Comparison of ENCODE assay signal across 8 cellular contexts in genomic region chr2:105329197-105329554, GRCh38. TPM values are rescaled to one million over a fixed set of nuclear protein-coding genes. Genes with fewer than 3 reads are reported as not detected.
DNase-seq lines count a peak whose midpoint lies in the region; ATAC-seq, FAIRE-seq and TF ChIP-seq lines count a peak whose summit lies in the region.

No MANE protein-coding gene starts in this region.

- no peak for TF ChIP-seq CTCF in GM12878 (IDR thresholded peaks at IDR 0.05 in 2 of 3, conservative IDR thresholded peaks at IDR 0.05 in 1 of 3; ENCODE audit: control insufficient read depth in 2 of 3, extremely low read depth in 1 of 3, insufficient read depth in 1 of 3, low read depth in 3 of 3, low read length in 3 of 3)

- H3K4me2 ChIP-seq in Karpas-422 (ENCODE audit: low read depth, low read length, poor library complexity, severe bottlenecking) (peak overlapping the region; percentile 72), GM12878 (ENCODE audit: control insufficient read depth, insufficient read depth) (peak overlapping the region; percentile 99)

- CTCF ChIA-PET in GM12878 (lab: Yijun Ruan, JAX) = interaction anchor here (0.7 to 1.4 kb wide), 4 partner anchors 19 to 215 kb away, joined by 3 to 4 read pairs (median 3); no protein-coding TSS in a partner anchor

- peak; percentile 62 for FAIRE-seq in GM12878 (lab: Jason Lieb, UNC)

- H3K27ac ChIP-seq in Karpas-422 (ENCODE audit: low read length) (peak overlapping the region; percentile 4; the same call in 1 of the 2 replicates), GM12878 (ENCODE audit: control insufficient read depth, insufficient read depth) (peak overlapping the region; percentile 84)

- H3K36me3 ChIP-seq in Karpas-422 (ENCODE audit: insufficient read depth, low read length) (peaks cover 9% of the 10 kb centered on the region; the same call in 1 of the 2 replicates), GM12878 (ENCODE audit: control insufficient read depth in 2 of 2, insufficient read depth in 2 of 2, low read length in 1 of 2) (peaks cover 0 to 8% of the 10 kb centered on the region in 2 experiments; a peak in 2 of 4 replicates)

- no peak for TF ChIP-seq RAD21 in GM12878 (IDR thresholded peaks at IDR 0.05; ENCODE audit: insufficient read depth, low read depth, low read length)

- 0% methylated on average over 5 of the region's 17 CpGs for WGBS in GM12878 (ENCODE audit: insufficient coverage, insufficient replicate concordance, low lambda C conversion rate, missing lambda C conversion rate)

- DNase-seq in NOMO-1 treated with DMSO at 0.1 percent for 48 hours (lab: John Stamatoyannopoulos, UW; ENCODE audit: unreplicated experiment) (peak; percentile 11), NOMO-1 treated with dmso at 0.1 percent for 144 hours (lab: John Stamatoyannopoulos, UW; ENCODE audit: unreplicated experiment) (no peak), Karpas-422 (peak; percentile 66), GM12878 (ENCODE audit: low read depth, low spot score) (no peak), left colon (peak; percentile 28 to 41), G401 (ENCODE audit: low spot score) (no peak)
- peak; percentile 37 for DNase-seq in stimulated activated naive CD8-positive, alpha-beta T cell treated with anti-CD3 and anti-CD28 coated beads, Interleukin-15, Interleukin-2, amounts not matched to agents 100 U/mL and 50 U/mL, for 24 hours
- DNase-seq in activated effector memory CD4-positive, alpha-beta T cell treated with Interleukin-2 at 50 U/mL for 16 hours = no peak

- H3K4me3 ChIP-seq in Karpas-422 (ENCODE audit: low read length) (peak overlapping the region; percentile 79), GM12878 (peak overlapping the region; percentile 88)

- in situ Hi-C loops in GM12878 (cut with MboI) = no loop called here
- in situ Hi-C loops in G401 (cut with HindIII; ENCODE audit: low sequenced_read_pairs) = no loop called here

- intact Hi-C loops in GM12878 (cut with micrococcal nuclease; ENCODE audit: unreplicated experiment) (no loop called here), left colon (cut with DNase I, micrococcal nuclease) (no loop called here)

- H3K79me2 ChIP-seq in Karpas-422 (ENCODE audit: low read length) = peaks cover 65% of the 10 kb centered on the region
- peaks cover 62% of the 10 kb centered on the region for H3K79me2 ChIP-seq in GM12878 (ENCODE audit: control insufficient read depth, insufficient read depth, low read length)

- no peak for TF ChIP-seq POLR2A in GM12878 (IDR thresholded peaks at IDR 0.05; ENCODE audit: low read depth, low read length)

- no peaks in the 10 kb centered on the region for H3K27me3 ChIP-seq in Karpas-422 (ENCODE audit: low read length)
- no peaks in the 10 kb centered on the region for H3K27me3 ChIP-seq in GM12878 (replicated peaks in 1 of 2; ENCODE audit: control insufficient read depth in 2 of 2, insufficient read depth in 2 of 2, low read length in 1 of 2)

- TF ChIP-seq EP300 in GM12878 (IDR thresholded peaks at IDR 0.05; ENCODE audit: borderline replicate concordance in 1 of 2, control insufficient read depth in 1 of 2, low read depth in 2 of 2, low read length in 2 of 2) = no peak

- BruUV-seq in GM12878 (replicated peaks; lab: Mats Ljungman, UMichigan) = no TSS peak

- H3K9ac ChIP-seq in Karpas-422 (ENCODE audit: low read length) (peak overlapping the region; percentile 80), GM12878 (ENCODE audit: control insufficient read depth, insufficient read depth, low read length) (peak overlapping the region; percentile 92)

- RAD21 ChIA-PET in GM12878 (lab: Charles Lee; ENCODE audit: unreplicated experiment) = interaction anchor here (1.1 to 2.2 kb wide), 3 partner anchors 9 to 41 kb away, joined by 4 to 9 read pairs (median 8); partner anchors contain the start of gene C2orf49

- no peaks in the 10 kb centered on the region for H4K20me1 ChIP-seq in Karpas-422 (ENCODE audit: insufficient read depth, low read depth, low read length)
- H4K20me1 ChIP-seq in GM12878 (ENCODE audit: control insufficient read depth, insufficient read depth) = no peaks in the 10 kb centered on the region

- SMC1A ChIA-PET in GM12878 (lab: Charles Lee; ENCODE audit: uncharacterized antibody, unreplicated experiment) = interaction anchor here (1.0 to 5.0 kb wide), 6 partner anchors 9 to 19 kb away, joined by 3 to 25 read pairs (median 4); partner anchors contain the start of gene C2orf49

- H2AFZ ChIP-seq in Karpas-422 (ENCODE audit: low read length) = no peak overlapping the region
- H2AFZ ChIP-seq in GM12878 (ENCODE audit: control insufficient read depth, low read depth, low read length) = peak overlapping the region; percentile 81

- POLR2A ChIA-PET in GM12878 (lab: Charles Lee) = interaction anchor here (0.9 to 2.0 kb wide), 6 partner anchors 8 to 864 kb away, joined by 3 to 12 read pairs (median 3); partner anchors contain the start of gene C2orf49

- H3K9me3 ChIP-seq in Karpas-422 (ENCODE audit: low read length) (no peaks in the 10 kb centered on the region), GM12878 (replicated peaks; ENCODE audit: control insufficient read depth, insufficient read depth, low read length) (no peaks in the 10 kb centered on the region)

- H3K4me1 ChIP-seq in Karpas-422 (ENCODE audit: low read length) (peaks cover 52% of the 10 kb centered on the region), GM12878 (ENCODE audit: control insufficient read depth, insufficient read depth, low read length) (peaks cover 11% of the 10 kb centered on the region)

- no peaks in the 10 kb centered on the region for H3K9me2 ChIP-seq in Karpas-422 (replicated peaks; ENCODE audit: insufficient read depth, low read length)

- ATAC-seq in GM12878 (peak; percentile 40), left colon (peak; percentile 21)
- ATAC-seq in stimulated activated naive CD8-positive, alpha-beta T cell treated with anti-CD3 and anti-CD28 coated beads, Interleukin-15, Interleukin-2, amounts not matched to agents 100 U/mL and 50 U/mL, for 24 hours = no peak

TF ChIP-seq in GM12878, 131 proteins besides CTCF, POLR2A, EP300 and RAD21 (continues in another document):
- TF ChIP-seq SPI1 (IDR thresholded peaks at IDR 0.05; ENCODE audit: borderline replicate concordance, insufficient read depth, low read depth, low read length) (no peak), GABPA (IDR thresholded peaks at IDR 0.05; ENCODE audit: low read depth) (no peak), MLLT1 (IDR thresholded peaks at IDR 0.05) (peak; percentile 34; the same call in 1 of the 2 replicates)

RNA-seq across cellular contexts. Expression of gene TGFBRAP1, which starts 0.4 kb away (rescaled TPM):
- 23.0 and 30.2 TPM in 2 replicates for total RNA-seq in Karpas-422 (2014; rRNA removed; shearing (Covaris generic); ENCODE audit: low replicate concordance)
- 28.5 and 29.8 TPM in 2 replicates for total RNA-seq in GM12878 (2013; cell fraction: nucleolus; rRNA removed)
- 27.6 and 30.0 TPM in 2 replicates for total RNA-seq in GM12878 (2014; rRNA removed)
- total RNA-seq in GM12878 (2014; rRNA removed; fragmentation: Illumina TruSeq; extraction: Trizol) = 21.1 and 22.5 TPM in 2 replicates
- 35.2 and 37.4 TPM in 2 replicates for total RNA-seq in GM12878 (2021)
- polyA plus RNA-seq in GM12878 (2011; ENCODE audit: low read depth) = 10.2 TPM
- 13.0 and 16.2 TPM in 2 replicates for polyA plus RNA-seq in GM12878 (2011; rRNA removed)
- polyA plus RNA-seq in GM12878 (2011; cell fraction: cytosol; rRNA removed) = 20.0 and 21.0 TPM in 2 replicates
- polyA plus RNA-seq in GM12878 (2011; cell fraction: nucleus; rRNA removed) = 19.8 and 24.6 TPM in 2 replicates
- 14.5 and 15.6 TPM in 2 replicates for polyA plus RNA-seq in GM12878 (2012)
- 23.4 and 28.0 TPM in 2 replicates for polyA plus RNA-seq in GM12878 (2014; fragmentation: Illumina TruSeq; extraction: Trizol)
- 1 to 10 TPM; 7.9 to 8.1 TPM for polyA plus RNA-seq in GM12878 (2014; fragmentation: Nextera tagmentation; extraction: Ambion mirVana)
- 26.5 and 28.2 TPM in 2 replicates for polyA plus RNA-seq in GM12878 (2014; rRNA removed)
- 10 to 100 TPM in 1 of 2 experiments, 1 to 10 TPM in 1; 8.6 to 24.9 TPM for polyA plus RNA-seq in GM12878 (2016; fragmentation: Nextera tagmentation; extraction: Ambion mirVana)
- 26.4 and 31.2 TPM in 2 replicates for polyA minus RNA-seq in GM12878 (2011; rRNA and poly(A)+ RNA removed)
- polyA minus RNA-seq in GM12878 (2011; cell fraction: cytosol; rRNA and poly(A)+ RNA removed) = 12.5 and 13.8 TPM in 2 replicates
- polyA minus RNA-seq in GM12878 (2011; cell fraction: nucleus; rRNA and poly(A)+ RNA removed) = 14.5 and 21.4 TPM in 2 replicates
- total RNA-seq in left colon = 10 to 100 TPM; 16.8 to 19.7 TPM
- total RNA-seq in G401 (2014; rRNA removed; shearing (Covaris generic)) = 16.7 and 30.4 TPM in 2 replicates

RNA-seq across cellular contexts. Expression of gene C2orf49, which starts 8.2 kb away (rescaled TPM):
- total RNA-seq in Karpas-422 (2014; rRNA removed; shearing (Covaris generic); ENCODE audit: low replicate concordance) = 26.3 and 42.4 TPM in 2 replicates
- 38.8 and 40.1 TPM in 2 replicates for total RNA-seq in GM12878 (2013; cell fraction: nucleolus; rRNA removed)
- 7.2 and 7.3 TPM in 2 replicates for total RNA-seq in GM12878 (2014; rRNA removed)
- total RNA-seq in GM12878 (2014; rRNA removed; fragmentation: Illumina TruSeq; extraction: Trizol) = 15.9 and 16.1 TPM in 2 replicates
- total RNA-seq in GM12878 (2021) = 11.3 and 13.2 TPM in 2 replicates
- polyA plus RNA-seq in GM12878 (2011; ENCODE audit: low read depth) = 5.6 TPM
- polyA plus RNA-seq in GM12878 (2011; rRNA removed) = 24.2 and 39.4 TPM in 2 replicates
- 8.5 and 9.2 TPM in 2 replicates for polyA plus RNA-seq in GM12878 (2011; cell fraction: cytosol; rRNA removed)
- polyA plus RNA-seq in GM12878 (2011; cell fraction: nucleus; rRNA removed) = 7.9 and 8.6 TPM in 2 replicates
- 14.0 and 16.8 TPM in 2 replicates for polyA plus RNA-seq in GM12878 (2012)
- 20.8 and 22.2 TPM in 2 replicates for polyA plus RNA-seq in GM12878 (2014; fragmentation: Illumina TruSeq; extraction: Trizol)
- 10 to 100 TPM; 15.7 to 19.5 TPM for polyA plus RNA-seq in GM12878 (2014; fragmentation: Nextera tagmentation; extraction: Ambion mirVana)
- 10.0 and 11.4 TPM in 2 replicates for polyA plus RNA-seq in GM12878 (2014; rRNA removed)
- 10 to 100 TPM; 13.5 to 15.2 TPM for polyA plus RNA-seq in GM12878 (2016; fragmentation: Nextera tagmentation; extraction: Ambion mirVana)
- 7.2 and 7.8 TPM in 2 replicates for polyA minus RNA-seq in GM12878 (2011; rRNA and poly(A)+ RNA removed)
- 5.1 and 9.5 TPM in 2 replicates for polyA minus RNA-seq in GM12878 (2011; cell fraction: cytosol; rRNA and poly(A)+ RNA removed)
- polyA minus RNA-seq in GM12878 (2011; cell fraction: nucleus; rRNA and poly(A)+ RNA removed) = 6.6 and 9.1 TPM in 2 replicates
- total RNA-seq in left colon = 10 to 100 TPM; 12.2 TPM
- 8.3 and 46.0 TPM in 2 replicates for total RNA-seq in G401 (2014; rRNA removed; shearing (Covaris generic))

Comparison
In these comparisons a context has a peak if more than half of its experiments do, and no peak if none do; other contexts are left out.
1. DNase-seq: peak in NOMO-1 treated with DMSO at 0.1 percent for 48 hours (single experiment), Karpas-422 (single experiment), left colon (2 of 2) and stimulated activated naive CD8-positive, alpha-beta T cell treated with anti-CD3 and anti-CD28 coated beads, Interleukin-15, Interleukin-2, amounts not matched to agents 100 U/mL and 50 U/mL, for 24 hours (single experiment); none in NOMO-1 treated with dmso at 0.1 percent for 144 hours (single experiment), GM12878 (single experiment), activated effector memory CD4-positive, alpha-beta T cell treated with Interleukin-2 at 50 U/mL for 16 hours (single experiment) and G401 (single experiment).